In the genomic region with DNA sequence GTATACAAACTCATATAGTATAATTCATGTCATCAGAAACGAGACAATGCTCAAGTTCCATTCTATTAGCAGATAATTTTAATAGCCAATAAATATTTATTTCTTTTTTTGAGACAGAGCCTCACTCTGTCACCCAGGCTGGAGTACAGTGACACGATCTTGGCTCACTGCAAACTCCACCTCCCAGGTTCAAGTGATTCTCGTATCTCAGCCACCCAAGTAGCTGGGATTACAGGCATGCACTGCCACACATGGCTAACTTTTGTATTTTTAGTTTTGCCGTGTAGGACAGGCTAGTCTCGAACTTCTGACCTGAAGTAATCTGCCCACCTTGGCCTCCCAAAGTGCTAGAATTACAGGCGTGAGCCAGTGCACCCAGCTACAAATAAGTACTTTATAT, we compare ENCODE assay signal across 3 cellular contexts.
"Had no signal": no experiment of that assay in that cellular context is flagged by ENCODE, and none has a peak within 500 bp of the region (broad histone marks: within the 10 kb centered on the region; RNA-seq: fewer than 3 reads in every experiment).

No MANE protein-coding gene starts in this region.

- H3K4me3 ChIP-seq: GM12878 had no signal

- DNase-seq: GDM1, GF-D8 had no signal

- ATAC-seq: GM12878 had no signal
